In genomic region chr6:34340906-34341480, GRCh38 we compare ENCODE assay signal across 20 cellular contexts. TPM values are rescaled to one million over a fixed set of nuclear protein-coding genes. Genes with fewer than 3 reads are reported as not detected.
A peak's percentile ranks its signal among the peaks of the same experiment; 100 is the strongest.
DNase-seq lines count a peak whose midpoint lies in the region; ATAC-seq and TF ChIP-seq lines count a peak whose summit lies in the region.
"Had no signal": no experiment of that assay in that cellular context is flagged by ENCODE, and none has a peak within 500 bp of the region (broad histone marks: within the 10 kb centered on the region; RNA-seq: fewer than 3 reads in every experiment).

No MANE protein-coding gene starts in this region.

- TF ChIP-seq CTCF in left ventricle myocardium inferior (IDR thresholded peaks at IDR 0.05; ENCODE audit: borderline replicate concordance) (no peak), neutrophil (IDR thresholded peaks at IDR 0.05) (no peak), vagina (IDR thresholded peaks at IDR 0.05) (no peak)

- no peak overlapping the region for H3K27ac Mint-ChIP-seq in naive thymus-derived CD8-positive, alpha-beta T cell
- H3K27ac Mint-ChIP-seq: activated CD8-positive, alpha-beta T cell treated with anti-CD3 and anti-CD28 coated beads, Interleukin-2, amount 10 ng/mL, durations not matched to agents 7 days and 5 days; activated T-cell treated with anti-CD3 and anti-CD28 coated beads, Interleukin-2, amount 50 U/mL, for 24 hours; mesothelial cell of epicardium; progenitor cell of endocrine pancreas had no signal

- H3K27ac ChIP-seq in left ventricle myocardium inferior (replicated peaks) (peak overlapping the region; percentile 63), neutrophil (peak overlapping the region; percentile 43), vagina (peak overlapping the region; percentile 8)
- H3K27ac ChIP-seq: A549 had no signal

- H3K9me3 ChIP-seq in left ventricle myocardium inferior (replicated peaks) (no peaks in the 10 kb centered on the region), neutrophil (no peaks in the 10 kb centered on the region), vagina (no peaks in the 10 kb centered on the region)
- H3K9me3 ChIP-seq: A549 had no signal

- no peaks in the 10 kb centered on the region for H3K27me3 ChIP-seq in left ventricle myocardium inferior (ENCODE audit: low read depth)
- H3K27me3 ChIP-seq in neutrophil, result no peaks in the 10 kb centered on the region
- no peaks in the 10 kb centered on the region for H3K27me3 ChIP-seq in vagina

- H3K27me3 Mint-ChIP-seq in naive thymus-derived CD8-positive, alpha-beta T cell, result no peaks in the 10 kb centered on the region
- H3K27me3 Mint-ChIP-seq: activated T-cell treated with anti-CD3 and anti-CD28 coated beads, Interleukin-2, amount 50 U/mL, for 24 hours; progenitor cell of endocrine pancreas had no signal

- no peak for TF ChIP-seq POLR2A in vagina (IDR thresholded peaks at IDR 0.05)

- peaks cover 4 to 32% (median 18%) of the 10 kb centered on the region in 3 donors for H3K36me3 Mint-ChIP-seq in naive thymus-derived CD8-positive, alpha-beta T cell

- no peaks in the 10 kb centered on the region for H3K9me3 Mint-ChIP-seq in naive thymus-derived CD8-positive, alpha-beta T cell
- H3K9me3 Mint-ChIP-seq: activated T-cell treated with anti-CD3 and anti-CD28 coated beads, Interleukin-2, amount 50 U/mL, for 24 hours had no signal

- no peak for ATAC-seq in left cardiac atrium
- ATAC-seq in naive thymus-derived CD8-positive, alpha-beta T cell, result no peak
- ATAC-seq: A549; activated CD8-positive, alpha-beta T cell treated with anti-CD3 and anti-CD28 coated beads, Interleukin-2, amount 10 ng/mL, durations not matched to agents 7 days and 5 days; HCT116 had no signal

- POLR2A ChIA-PET in naive thymus-derived CD8-positive, alpha-beta T cell (lab: Charles Lee), result interaction anchor here (0.6 kb wide), 1 partner anchor 12 kb away, joined by 4 read pairs; no protein-coding TSS in a partner anchor

- peaks cover 82% of the 10 kb centered on the region for H3K4me1 ChIP-seq in left ventricle myocardium inferior
- H3K4me1 ChIP-seq in neutrophil (ENCODE audit: control insufficient read depth in 1 of 2, insufficient read depth in 1 of 2, low read depth in 1 of 2, low read length in 1 of 2), result peaks cover 42 to 67% of the 10 kb centered on the region in 2 experiments
- peaks cover 54% of the 10 kb centered on the region for H3K4me1 ChIP-seq in vagina

- DNase-seq in left ventricle myocardium inferior (no peak), left cardiac atrium (no peak), epidermal melanocyte (ENCODE audit: insufficient read length, low spot score) (peak; percentile 69), vagina (ENCODE audit: extremely low spot score in 2 of 2) (no peak), NCI-H510A (lab: John Stamatoyannopoulos, UW) (no peak), mesenteric fat pad (ENCODE audit: low spot score) (no peak)
- DNase-seq in naive thymus-derived CD8-positive, alpha-beta T cell, result no peak
- DNase-seq: activated CD8-positive, alpha-beta T cell treated with anti-CD3 and anti-CD28 coated beads, Interleukin-2, amount 10 ng/mL, durations not matched to agents 7 days and 5 days; activated naive CD4-positive, alpha-beta T cell treated with Interleukin-2 at 50 U/mL for 16 hours; activated T-cell treated with anti-CD3 and anti-CD28 coated beads, Interleukin-2, amount 50 U/mL, for 24 hours; cortex of kidney; kidney; NCI-H1436 treated with DMSO at 0.1 percent for 48 hours; stimulated activated CD4-positive, alpha-beta T cell treated with anti-CD3 and anti-CD28 coated beads, Interleukin-4, amount 100 ng/mL, for 24 hours had no signal

- H3K36me3 ChIP-seq in left ventricle myocardium inferior (peaks cover 5% of the 10 kb centered on the region), neutrophil (no peaks in the 10 kb centered on the region), vagina (no peaks in the 10 kb centered on the region)

- intact Hi-C loops in left ventricle myocardium inferior (cut with micrococcal nuclease), result no loop called here
- intact Hi-C loops in left cardiac atrium (cut with DNase I), result loop anchor here in 1 of 2 donors (5.0 kb wide), 1 partner anchor 51 kb away; the partner anchor contains the start of gene NUDT3
- intact Hi-C loops in vagina (cut with DNase I), result no loop called here

- H3K4me3 Mint-ChIP-seq in naive thymus-derived CD8-positive, alpha-beta T cell, result no peak overlapping the region
- H3K4me3 Mint-ChIP-seq: activated CD8-positive, alpha-beta T cell treated with anti-CD3 and anti-CD28 coated beads, Interleukin-2, amount 10 ng/mL, durations not matched to agents 7 days and 5 days; activated T-cell treated with anti-CD3 and anti-CD28 coated beads, Interleukin-2, amount 50 U/mL, for 24 hours; mesothelial cell of epicardium had no signal

- H3K4me3 ChIP-seq in left ventricle myocardium inferior, result no peak overlapping the region
- no peak overlapping the region for H3K4me3 ChIP-seq in neutrophil (ENCODE audit: low read depth in 1 of 2, low read length in 1 of 2)
- no peak overlapping the region for H3K4me3 ChIP-seq in vagina
- H3K4me3 ChIP-seq: A549, smooth muscle cell had no signal

- peaks cover 21 to 58% (median 43%) of the 10 kb centered on the region in 4 donors for H3K4me1 Mint-ChIP-seq in naive thymus-derived CD8-positive, alpha-beta T cell

RNA-seq across cellular contexts. Expression of gene NUDT3, which starts 51.5 kb away (rescaled TPM):
- 50.1 TPM for total RNA-seq in left ventricle myocardium inferior
- 10 to 100 TPM; 36.6 to 53.6 TPM for total RNA-seq in left cardiac atrium
- total RNA-seq in vagina, result 27.0 TPM
- total RNA-seq in mesenteric fat pad, result 32.4 TPM
- total RNA-seq in naive thymus-derived CD8-positive, alpha-beta T cell, result 10 to 100 TPM; 29.8 to 31.7 TPM
- 10 to 100 TPM in 1 of 3 donors, 1 to 10 TPM in 2; 7.4 to 10.8 (median 9.3) TPM for polyA plus RNA-seq in naive thymus-derived CD8-positive, alpha-beta T cell

Comparison
In these comparisons a context has a peak if more than half of its experiments do, and no peak if none do; other contexts are left out.
1. H3K27ac ChIP-seq: peak in every context shown above with its lines; median percentile 63 in left ventricle myocardium inferior; 43 in neutrophil; 8 in vagina.